In genomic region chr17:63480192-63480784, GRCh38 we compare ENCODE assay signal across 2 cellular contexts.
TF ChIP-seq lines count a peak whose summit lies in the region.

No MANE protein-coding gene starts in this region.

TF ChIP-seq in SK-N-SH, 30 proteins besides CTCF, POLR2A, EP300 and RAD21:
- TF ChIP-seq NRF1 (IDR thresholded peaks at IDR 0.05; ENCODE audit: low read depth, low read length) = no peak
- TF ChIP-seq GATA2 (CRISPR knock-in tag; IDR thresholded peaks at IDR 0.05) = 0 out of 2 replicates have a peak, but pooled peaks have one; percentile 5

TF ChIP-seq in SK-N-SH treated with all-trans-retinoic acid at 6 μM for 48 hours, 23 proteins besides CTCF, POLR2A, EP300 and RAD21:
- TF ChIP-seq, protein P1, sequence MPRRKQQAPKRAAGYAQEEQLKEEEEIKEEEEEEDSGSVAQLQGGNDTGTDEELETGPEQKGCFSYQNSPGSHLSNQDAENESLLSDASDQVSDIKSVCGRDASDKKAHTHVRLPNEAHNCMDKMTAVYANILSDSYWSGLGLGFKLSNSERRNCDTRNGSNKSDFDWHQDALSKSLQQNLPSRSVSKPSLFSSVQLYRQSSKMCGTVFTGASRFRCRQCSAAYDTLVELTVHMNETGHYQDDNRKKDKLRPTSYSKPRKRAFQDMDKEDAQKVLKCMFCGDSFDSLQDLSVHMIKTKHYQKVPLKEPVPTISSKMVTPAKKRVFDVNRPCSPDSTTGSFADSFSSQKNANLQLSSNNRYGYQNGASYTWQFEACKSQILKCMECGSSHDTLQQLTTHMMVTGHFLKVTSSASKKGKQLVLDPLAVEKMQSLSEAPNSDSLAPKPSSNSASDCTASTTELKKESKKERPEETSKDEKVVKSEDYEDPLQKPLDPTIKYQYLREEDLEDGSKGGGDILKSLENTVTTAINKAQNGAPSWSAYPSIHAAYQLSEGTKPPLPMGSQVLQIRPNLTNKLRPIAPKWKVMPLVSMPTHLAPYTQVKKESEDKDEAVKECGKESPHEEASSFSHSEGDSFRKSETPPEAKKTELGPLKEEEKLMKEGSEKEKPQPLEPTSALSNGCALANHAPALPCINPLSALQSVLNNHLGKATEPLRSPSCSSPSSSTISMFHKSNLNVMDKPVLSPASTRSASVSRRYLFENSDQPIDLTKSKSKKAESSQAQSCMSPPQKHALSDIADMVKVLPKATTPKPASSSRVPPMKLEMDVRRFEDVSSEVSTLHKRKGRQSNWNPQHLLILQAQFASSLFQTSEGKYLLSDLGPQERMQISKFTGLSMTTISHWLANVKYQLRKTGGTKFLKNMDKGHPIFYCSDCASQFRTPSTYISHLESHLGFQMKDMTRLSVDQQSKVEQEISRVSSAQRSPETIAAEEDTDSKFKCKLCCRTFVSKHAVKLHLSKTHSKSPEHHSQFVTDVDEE (CRISPR knock-in tag; IDR thresholded peaks at IDR 0.05) = no peak
- TF ChIP-seq TCF4 (CRISPR knock-in tag; IDR thresholded peaks at IDR 0.05; ENCODE audit: borderline replicate concordance) (no peak), CSDC2 (CRISPR knock-in tag; IDR thresholded peaks at IDR 0.05) (no peak), RARB (CRISPR knock-in tag; IDR thresholded peaks at IDR 0.05) (no peak), ISL1 (CRISPR knock-in tag; IDR thresholded peaks at IDR 0.05) (no peak), ARNTL (CRISPR knock-in tag; IDR thresholded peaks at IDR 0.05; ENCODE audit: borderline replicate concordance, low read depth) (no peak), SNAI2 (CRISPR knock-in tag; IDR thresholded peaks at IDR 0.05) (no peak), ZNF8 (CRISPR knock-in tag; IDR thresholded peaks at IDR 0.05) (no peak), ZFP30 (CRISPR knock-in tag; IDR thresholded peaks at IDR 0.05) (no peak)
- TF ChIP-seq, protein P2, sequence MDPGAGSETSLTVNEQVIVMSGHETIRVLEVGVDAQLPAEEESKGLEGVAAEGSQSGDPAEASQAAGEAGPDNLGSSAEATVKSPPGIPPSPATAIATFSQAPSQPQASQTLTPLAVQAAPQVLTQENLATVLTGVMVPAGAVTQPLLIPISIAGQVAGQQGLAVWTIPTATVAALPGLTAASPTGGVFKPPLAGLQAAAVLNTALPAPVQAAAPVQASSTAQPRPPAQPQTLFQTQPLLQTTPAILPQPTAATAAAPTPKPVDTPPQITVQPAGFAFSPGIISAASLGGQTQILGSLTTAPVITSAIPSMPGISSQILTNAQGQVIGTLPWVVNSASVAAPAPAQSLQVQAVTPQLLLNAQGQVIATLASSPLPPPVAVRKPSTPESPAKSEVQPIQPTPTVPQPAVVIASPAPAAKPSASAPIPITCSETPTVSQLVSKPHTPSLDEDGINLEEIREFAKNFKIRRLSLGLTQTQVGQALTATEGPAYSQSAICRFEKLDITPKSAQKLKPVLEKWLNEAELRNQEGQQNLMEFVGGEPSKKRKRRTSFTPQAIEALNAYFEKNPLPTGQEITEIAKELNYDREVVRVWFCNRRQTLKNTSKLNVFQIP (CRISPR knock-in tag; IDR thresholded peaks at IDR 0.05; ENCODE audit: borderline replicate concordance, low read depth) = no peak
- TF ChIP-seq, protein P3, sequence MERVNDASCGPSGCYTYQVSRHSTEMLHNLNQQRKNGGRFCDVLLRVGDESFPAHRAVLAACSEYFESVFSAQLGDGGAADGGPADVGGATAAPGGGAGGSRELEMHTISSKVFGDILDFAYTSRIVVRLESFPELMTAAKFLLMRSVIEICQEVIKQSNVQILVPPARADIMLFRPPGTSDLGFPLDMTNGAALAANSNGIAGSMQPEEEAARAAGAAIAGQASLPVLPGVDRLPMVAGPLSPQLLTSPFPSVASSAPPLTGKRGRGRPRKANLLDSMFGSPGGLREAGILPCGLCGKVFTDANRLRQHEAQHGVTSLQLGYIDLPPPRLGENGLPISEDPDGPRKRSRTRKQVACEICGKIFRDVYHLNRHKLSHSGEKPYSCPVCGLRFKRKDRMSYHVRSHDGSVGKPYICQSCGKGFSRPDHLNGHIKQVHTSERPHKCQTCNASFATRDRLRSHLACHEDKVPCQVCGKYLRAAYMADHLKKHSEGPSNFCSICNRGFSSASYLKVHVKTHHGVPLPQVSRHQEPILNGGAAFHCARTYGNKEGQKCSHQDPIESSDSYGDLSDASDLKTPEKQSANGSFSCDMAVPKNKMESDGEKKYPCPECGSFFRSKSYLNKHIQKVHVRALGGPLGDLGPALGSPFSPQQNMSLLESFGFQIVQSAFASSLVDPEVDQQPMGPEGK (CRISPR knock-in tag; IDR thresholded peaks at IDR 0.05; ENCODE audit: borderline replicate concordance) = no peak
